6 cellular contexts compared by ENCODE assay signal in the genomic region with DNA sequence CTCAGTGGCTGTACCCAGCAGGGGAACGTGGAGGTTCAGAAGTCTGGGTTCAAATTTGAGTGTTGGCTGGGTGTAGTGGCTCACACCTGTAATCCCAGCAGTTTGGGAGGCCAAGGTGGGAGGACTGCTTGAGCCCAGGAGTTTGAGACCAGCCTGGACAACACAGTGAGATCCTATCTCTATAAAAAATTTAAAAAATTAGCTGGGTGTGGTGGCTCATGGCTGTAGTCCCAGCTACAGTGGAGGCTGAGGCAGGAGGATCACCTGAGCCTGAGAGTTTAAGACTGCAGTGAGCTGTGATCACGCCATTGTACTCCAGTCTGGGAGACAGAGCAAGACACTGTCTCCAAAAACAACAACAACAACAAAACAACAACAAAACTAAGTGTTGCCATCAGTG. TPM values are rescaled to one million over a fixed set of nuclear protein-coding genes. Genes with fewer than 3 reads are reported as not detected.
"Had no signal": no experiment of that assay in that cellular context is flagged by ENCODE, and none has a peak within 500 bp of the region (broad histone marks: within the 10 kb centered on the region; RNA-seq: fewer than 3 reads in every experiment).

No MANE protein-coding gene starts in this region.

RNA-seq across cellular contexts. Expression of a gene that starts 8.8 kb away (rescaled TPM):
- total RNA-seq: activated CD4-positive, alpha-beta memory T cell treated with anti-CD3 and anti-CD28 coated beads, Interleukin-2, amount 10 ng/mL, durations not matched to agents 7 days and 5 days; activated CD8-positive, alpha-beta memory T cell treated with anti-CD3 and anti-CD28 coated beads, Interleukin-2, amount 10 ng/mL, durations not matched to agents 7 days and 5 days; activated CD8-positive, alpha-beta T cell treated with anti-CD3 and anti-CD28 coated beads, Interleukin-2, amount 10 ng/mL, durations not matched to agents 7 days and 5 days; activated T-helper 2 cell treated with anti-CD3 and anti-CD28 coated beads, Interferon-gamma antibody, Interleukin-2, Interleukin-4, amounts not matched to agents 10 μg/mL and 5 μg/mL and 100 μg/mL, durations not matched to agents 14 hours and 24 hours and 36 hours; ascending aorta; cardiac muscle cell had no signal
- polyA plus RNA-seq: cardiac muscle cell had no signal
